8 cellular contexts compared by ENCODE assay signal in genomic region chr3:195441476-195441970, GRCh38.
DNase-seq lines count a peak whose midpoint lies in the region; ATAC-seq and TF ChIP-seq lines count a peak whose summit lies in the region.

No MANE protein-coding gene starts in this region.

- no peaks in the 10 kb centered on the region for H3K9me3 ChIP-seq in HAP-1

- H3K4me1 ChIP-seq in HAP-1, result peaks cover 12% of the 10 kb centered on the region

- peak overlapping the region; percentile 67 for H3K27ac Mint-ChIP-seq in activated naive CD8-positive, alpha-beta T cell
- H3K27ac Mint-ChIP-seq in stimulated activated naive B cell treated with anti-CD40 and anti-IgM and Interleukin-4, amounts not matched to agents 10 μg/mL and 1 μg/mL and 100 μg/mL, for 72 hours, result peak overlapping the region; percentile 96

- no peaks in the 10 kb centered on the region for H3K27me3 ChIP-seq in HAP-1 (ENCODE audit: low read depth)

- peaks cover 59% of the 10 kb centered on the region for H3K4me1 Mint-ChIP-seq in activated naive CD8-positive, alpha-beta T cell (ENCODE audit: low read depth)
- H3K4me1 Mint-ChIP-seq in stimulated activated naive B cell treated with anti-CD40 and anti-IgM and Interleukin-4, amounts not matched to agents 10 μg/mL and 1 μg/mL and 100 μg/mL, for 72 hours, result peaks cover 13 to 41% of the 10 kb centered on the region in 2 donors

- in situ Hi-C loops in HAP-1 (cut with MboI; ENCODE audit: low sequenced_read_pairs), result no loop called here

- no peak for ATAC-seq in stimulated activated naive B cell treated with anti-CD40 and anti-IgM and Interleukin-4, amounts not matched to agents 10 μg/mL and 1 μg/mL and 100 μg/mL, for 72 hours (replicated peaks)

- H3K36me3 ChIP-seq in HAP-1 (replicated peaks), result no peaks in the 10 kb centered on the region

- peaks cover 3% of the 10 kb centered on the region for H3K36me3 Mint-ChIP-seq in activated naive CD8-positive, alpha-beta T cell
- peaks cover 0 to 6% of the 10 kb centered on the region in 2 donors for H3K36me3 Mint-ChIP-seq in stimulated activated naive B cell treated with anti-CD40 and anti-IgM and Interleukin-4, amounts not matched to agents 10 μg/mL and 1 μg/mL and 100 μg/mL, for 72 hours

- no peaks in the 10 kb centered on the region for H3K27me3 Mint-ChIP-seq in activated naive CD8-positive, alpha-beta T cell
- H3K27me3 Mint-ChIP-seq in stimulated activated naive B cell treated with anti-CD40 and anti-IgM and Interleukin-4, amounts not matched to agents 10 μg/mL and 1 μg/mL and 100 μg/mL, for 72 hours, result no peaks in the 10 kb centered on the region

- DNase-seq in AG10803 (ENCODE audit: low read depth), result peak; percentile 19
- peak in 1 of 2 experiments; percentile 23 for DNase-seq in HAP-1 (ENCODE audit: low spot score in 2 of 2)
- DNase-seq in inferior parietal cortex (ENCODE audit: extremely low spot score), result peak; percentile 44
- DNase-seq in stimulated activated naive B cell treated with anti-CD40 and anti-IgM and Interleukin-4, amounts not matched to agents 10 μg/mL and 1 μg/mL and 100 μg/mL, for 72 hours, result no peak
- no peak for DNase-seq in NCI-H187 (lab: John Stamatoyannopoulos, UW)
- DNase-seq in hepatic stellate cell (ENCODE audit: low spot score), result no peak
- no peak for DNase-seq in HuH-7 (ENCODE audit: low spot score)

- no peak for TF ChIP-seq CTCF in AG10803 (conservative IDR thresholded peaks at IDR 0.05; ENCODE audit: low read length)

- no peaks in the 10 kb centered on the region for H3K9me3 Mint-ChIP-seq in activated naive CD8-positive, alpha-beta T cell (ENCODE audit: low read depth)
- H3K9me3 Mint-ChIP-seq in stimulated activated naive B cell treated with anti-CD40 and anti-IgM and Interleukin-4, amounts not matched to agents 10 μg/mL and 1 μg/mL and 100 μg/mL, for 72 hours, result no peaks in the 10 kb centered on the region

- H3K4me3 ChIP-seq in AG10803 (ENCODE audit: low read length) (peak overlapping the region; percentile 91), HAP-1 (peak overlapping the region; percentile 79)

- H3K4me3 Mint-ChIP-seq in activated naive CD8-positive, alpha-beta T cell, result peak overlapping the region; percentile 90
- H3K4me3 Mint-ChIP-seq in stimulated activated naive B cell treated with anti-CD40 and anti-IgM and Interleukin-4, amounts not matched to agents 10 μg/mL and 1 μg/mL and 100 μg/mL, for 72 hours, result peak overlapping the region; percentile 93 to 96

Comparison
In these comparisons a context has a peak if more than half of its experiments do, and no peak if none do; other contexts are left out.
1. DNase-seq: peak in AG10803 (single experiment) and inferior parietal cortex (single experiment); none in stimulated activated naive B cell treated with anti-CD40 and anti-IgM and Interleukin-4, amounts not matched to agents 10 μg/mL and 1 μg/mL and 100 μg/mL, for 72 hours (single experiment), NCI-H187 (0 of 2), hepatic stellate cell (single experiment) and HuH-7 (single experiment).